In the genomic region with DNA sequence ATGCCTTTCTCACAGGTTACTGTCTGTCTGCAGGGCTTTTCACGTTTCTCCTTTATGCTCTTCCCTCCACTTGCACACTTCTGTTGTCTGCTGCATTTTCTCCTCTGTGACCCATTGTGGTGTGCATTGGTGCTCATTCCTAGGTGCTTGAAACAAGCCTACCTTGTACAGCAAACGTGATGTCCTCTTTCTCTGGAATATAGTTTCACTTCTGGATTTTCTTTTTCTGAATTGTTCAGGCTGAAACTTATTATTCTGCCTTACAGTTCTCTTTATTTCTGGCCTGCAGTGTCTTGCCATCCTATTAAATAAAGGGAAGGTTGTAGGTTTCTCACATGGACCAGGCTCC, we compare ENCODE assay signal across 14 cellular contexts.
DNase-seq lines count a peak whose midpoint lies in the region; ATAC-seq, FAIRE-seq and TF ChIP-seq lines count a peak whose summit lies in the region.
"Had no signal": no experiment of that assay in that cellular context is flagged by ENCODE, and none has a peak within 500 bp of the region (broad histone marks: within the 10 kb centered on the region; RNA-seq: fewer than 3 reads in every experiment).

No MANE protein-coding gene starts in this region.

- TF ChIP-seq CTCF in OCI-LY3 (IDR thresholded peaks at IDR 0.05; ENCODE audit: low read depth, low read length) (no peak), body of pancreas (IDR thresholded peaks at IDR 0.05) (no peak)

- H3K4me1 ChIP-seq in OCI-LY3 (ENCODE audit: low read length) (peaks cover 45% of the 10 kb centered on the region), body of pancreas (peaks cover 25% of the 10 kb centered on the region)

- WGBS in body of pancreas, 2 donors: 39 to 48% methylated on average over 2 of the region's 2 CpGs

- H3K9me3 ChIP-seq in OCI-LY3 (ENCODE audit: insufficient read depth, low read length) (no peaks in the 10 kb centered on the region), body of pancreas (no peaks in the 10 kb centered on the region)

- H3K79me2 ChIP-seq in OCI-LY3 (ENCODE audit: low read length): no peaks in the 10 kb centered on the region

- TF ChIP-seq POLR2A in body of pancreas (IDR thresholded peaks at IDR 0.05): no peak

- H3K4me1 Mint-ChIP-seq in stimulated activated effector memory CD8-positive, alpha-beta T cell treated with anti-CD3 and anti-CD28 coated beads, Interleukin-12 subunit alpha, Interleukin-12 subunit beta, amount 100 ng/mL, for 72 hours: peaks cover 21% of the 10 kb centered on the region

- no peaks in the 10 kb centered on the region for H3K27me3 ChIP-seq in OCI-LY3 (ENCODE audit: low read depth, low read length)
- H3K27me3 ChIP-seq in body of pancreas: no peaks in the 10 kb centered on the region

- DNase-seq in GM19239 (ENCODE audit: insufficient read length, low spot score) (no peak), body of pancreas (no peak), NCI-H2227 treated with DMSO at 0.1 percent for 48 hours (lab: John Stamatoyannopoulos, UW) (no peak), urothelium cell line (ENCODE audit: low spot score) (no peak)
- DNase-seq in stimulated activated effector memory CD8-positive, alpha-beta T cell treated with anti-CD3 and anti-CD28 coated beads, Interleukin-12 subunit alpha, Interleukin-12 subunit beta, amount 100 ng/mL, for 72 hours (ENCODE audit: low spot score in 2 of 2): no peak
- DNase-seq: Calu3; CD4-positive, alpha-beta T cell; GOT3; KG1; NCI-H2029; NCI-H510A treated with DMSO at 0.1 percent for 48 hours had no signal

- H3K4me3 ChIP-seq in OCI-LY3 (ENCODE audit: low read length) (peak overlapping the region; percentile 15; the same call in 1 of the 2 replicates), body of pancreas (no peak overlapping the region)

- no peak overlapping the region; the same call in 1 of the 2 replicates for H3K9ac ChIP-seq in OCI-LY3 (ENCODE audit: low read length)

- peak; percentile 90 for FAIRE-seq in GM19239 (lab: Jason Lieb, UNC)
- FAIRE-seq in urothelium cell line (lab: Jason Lieb, UNC): no peak

- intact Hi-C loops in body of pancreas (cut with DNase I): no loop called here

- H3K36me3 Mint-ChIP-seq in stimulated activated effector memory CD8-positive, alpha-beta T cell treated with anti-CD3 and anti-CD28 coated beads, Interleukin-12 subunit alpha, Interleukin-12 subunit beta, amount 100 ng/mL, for 72 hours: peaks cover 31% of the 10 kb centered on the region

- no peak overlapping the region for H2AFZ ChIP-seq in OCI-LY3 (ENCODE audit: low read depth, low read length)

- H3K27ac ChIP-seq in OCI-LY3 (ENCODE audit: low read length): peak overlapping the region; percentile 23; the same call in 1 of the 2 replicates
- H3K27ac ChIP-seq in body of pancreas: peak overlapping the region in 3 of 4 donors; percentile 50 to 71 (median 68)

- H3K4me3 Mint-ChIP-seq in stimulated activated effector memory CD8-positive, alpha-beta T cell treated with anti-CD3 and anti-CD28 coated beads, Interleukin-12 subunit alpha, Interleukin-12 subunit beta, amount 100 ng/mL, for 72 hours: no peak overlapping the region
- H3K4me3 Mint-ChIP-seq: B cell; CD4-positive, alpha-beta T cell had no signal

- H3K27ac Mint-ChIP-seq in stimulated activated effector memory CD8-positive, alpha-beta T cell treated with anti-CD3 and anti-CD28 coated beads, Interleukin-12 subunit alpha, Interleukin-12 subunit beta, amount 100 ng/mL, for 72 hours: peak overlapping the region; percentile 20
- H3K27ac Mint-ChIP-seq: B cell; CD4-positive, alpha-beta T cell had no signal

- H3K4me2 ChIP-seq in OCI-LY3 (ENCODE audit: low read length): peak overlapping the region; percentile 67

- peaks cover 3% of the 10 kb centered on the region for H3K36me3 ChIP-seq in OCI-LY3 (replicated peaks; ENCODE audit: low read depth, low read length)
- H3K36me3 ChIP-seq in body of pancreas (replicated peaks in 1 of 2; ENCODE audit: insufficient read depth in 1 of 2, low read depth in 2 of 2): no peaks in the 10 kb centered on the region

- ATAC-seq in body of pancreas: no peak
- no peak for ATAC-seq in stimulated activated effector memory CD8-positive, alpha-beta T cell treated with anti-CD3 and anti-CD28 coated beads, Interleukin-12 subunit alpha, Interleukin-12 subunit beta, amount 100 ng/mL, for 72 hours
- ATAC-seq in GM19463 (IDR thresholded peaks at IDR 0.05; ENCODE audit: unreplicated experiment): no peak

- no peaks in the 10 kb centered on the region for H3K9me3 Mint-ChIP-seq in stimulated activated effector memory CD8-positive, alpha-beta T cell treated with anti-CD3 and anti-CD28 coated beads, Interleukin-12 subunit alpha, Interleukin-12 subunit beta, amount 100 ng/mL, for 72 hours
- H3K9me3 Mint-ChIP-seq: CD4-positive, alpha-beta T cell had no signal

- H4K20me1 ChIP-seq in OCI-LY3 (ENCODE audit: insufficient read depth, low read length): no peaks in the 10 kb centered on the region
